16 cellular contexts compared by ENCODE assay signal in the genomic region with DNA sequence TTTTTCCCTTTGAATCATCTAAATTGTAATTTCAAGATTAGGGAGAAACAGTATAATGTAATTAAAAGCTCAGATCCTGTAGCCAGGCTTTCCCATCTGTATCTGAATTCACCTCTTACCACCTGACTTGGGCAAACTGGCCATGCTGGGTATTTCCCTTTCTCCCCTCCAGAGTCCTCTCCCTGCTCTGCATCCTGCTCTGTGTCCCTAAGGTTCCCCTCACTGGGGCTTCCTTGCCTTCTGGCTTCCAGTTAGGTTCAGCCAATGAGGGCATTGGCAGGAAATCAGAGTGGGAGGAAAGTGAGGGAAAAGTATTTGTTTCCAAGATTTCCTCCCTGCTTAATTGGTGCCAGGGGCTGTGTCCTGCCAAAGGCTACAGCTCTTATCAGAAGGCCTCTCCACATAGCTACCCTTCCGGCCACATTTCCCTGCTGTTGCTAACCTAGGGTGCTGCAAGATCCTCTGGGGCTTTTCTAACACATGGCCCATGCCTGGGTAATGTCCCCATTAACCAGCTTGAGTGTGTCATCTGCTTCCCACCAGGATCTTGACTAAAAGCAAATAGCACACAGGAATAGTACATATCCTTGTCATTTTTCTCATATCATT. TPM values are rescaled to one million over a fixed set of nuclear protein-coding genes. Genes with fewer than 3 reads are reported as not detected.
A peak's percentile ranks its signal among the peaks of the same experiment; 100 is the strongest.
DNase-seq lines count a peak whose midpoint lies in the region; ATAC-seq, FAIRE-seq and TF ChIP-seq lines count a peak whose summit lies in the region.
"Had no signal": no experiment of that assay in that cellular context is flagged by ENCODE, and none has a peak within 500 bp of the region (broad histone marks: within the 10 kb centered on the region; RNA-seq: fewer than 3 reads in every experiment).

No MANE protein-coding gene starts in this region.

- FAIRE-seq in endothelial cell of umbilical vein (lab: Jason Lieb, UNC), result peak; percentile 92
- FAIRE-seq: GM12891 had no signal

- no peak overlapping the region for H3K4me3 ChIP-seq in endothelial cell of umbilical vein (replicated peaks in 1 of 3; ENCODE audit: insufficient read depth in 1 of 3, low read depth in 1 of 3, low read length in 3 of 3)
- no peak overlapping the region for H3K4me3 ChIP-seq in upper lobe of right lung

- POLR2A ChIA-PET in endothelial cell of umbilical vein (lab: Charles Lee), result no interaction called here

- H3K9me3 ChIP-seq in endothelial cell of umbilical vein (replicated peaks; ENCODE audit: control insufficient read depth, insufficient read depth, low read length) (no peaks in the 10 kb centered on the region), upper lobe of right lung (no peaks in the 10 kb centered on the region)

- no TSS peak for BruUV-seq in endothelial cell of umbilical vein (replicated peaks; lab: Mats Ljungman, UMichigan)

- H3K36me3 ChIP-seq in endothelial cell of umbilical vein (ENCODE audit: control insufficient read depth in 2 of 2, extremely low read depth in 1 of 2, insufficient read depth in 2 of 2, low read length in 2 of 2), result no peaks in the 10 kb centered on the region
- no peaks in the 10 kb centered on the region for H3K36me3 ChIP-seq in upper lobe of right lung

- no peak overlapping the region for H3K27ac ChIP-seq in endothelial cell of umbilical vein (ENCODE audit: insufficient read depth, low read depth, low read length)
- H3K27ac ChIP-seq in upper lobe of right lung, result no peak overlapping the region
- H3K27ac ChIP-seq: C4-2B had no signal

- H3K4me1 ChIP-seq in endothelial cell of umbilical vein (ENCODE audit: control insufficient read depth, extremely low read depth, insufficient read depth, low read length) (peaks cover 12% of the 10 kb centered on the region), upper lobe of right lung (no peaks in the 10 kb centered on the region)

- H4K20me1 ChIP-seq in endothelial cell of umbilical vein (replicated peaks; ENCODE audit: control insufficient read depth, extremely low read depth, insufficient read depth, low read length), result no peaks in the 10 kb centered on the region

- peak overlapping the region; percentile 1 for H3K4me2 ChIP-seq in endothelial cell of umbilical vein (ENCODE audit: insufficient read depth, low read length)

- dilution Hi-C loops in endothelial cell of umbilical vein (cut with MboI; ENCODE audit: extremely low pct_ligation_motif_present, low sequenced_read_pairs), result no loop called here

- TF ChIP-seq POLR2A in endothelial cell of umbilical vein (IDR thresholded peaks at IDR 0.05; ENCODE audit: low read depth, low read length), result no peak

- TF ChIP-seq CTCF in endothelial cell of umbilical vein (IDR thresholded peaks at IDR 0.05; ENCODE audit: extremely low read depth in 1 of 2, insufficient read depth in 1 of 2, low read depth in 1 of 2, low read length in 2 of 2) (no peak), upper lobe of right lung (IDR thresholded peaks at IDR 0.05) (no peak)

- intact Hi-C loops in endothelial cell of umbilical vein (cut with micrococcal nuclease) (loop anchor here (1.0 to 2.0 kb wide), 2 partner anchors 51 to 122 kb away; partner anchors contain the start of gene MPDZ), upper lobe of right lung (cut with DNase I) (no loop called here)

- no peak overlapping the region for H3K9ac ChIP-seq in endothelial cell of umbilical vein (replicated peaks; ENCODE audit: extremely low read depth, insufficient read depth, low read length)

- peak; percentile 13 for DNase-seq in RPMI7951 (ENCODE audit: low read depth)
- DNase-seq in endothelial cell of umbilical vein (ENCODE audit: low read depth, low spot score), result peak; percentile 91
- DNase-seq in left lobe of liver (ENCODE audit: low spot score), result peak; percentile 46
- DNase-seq in upper lobe of right lung, result no peak
- DNase-seq in cortex of kidney (lab: John Stamatoyannopoulos, UW), result no peak
- no peak for DNase-seq in germinal center (ENCODE audit: low spot score)
- no peak for DNase-seq in T-helper 9 cell
- DNase-seq: activated gamma-delta T cell treated with Interleukin-2 at 50 U/mL for 16 hours; effector CD4-positive, alpha-beta T cell; Karpas-422; NCI-H1694 treated with DMSO at 0.1 percent for 48 hours; NCI-H524; SW 1271 had no signal

- H3K27me3 ChIP-seq in endothelial cell of umbilical vein (ENCODE audit: control insufficient read depth in 2 of 2, insufficient read depth in 2 of 2, low read length in 2 of 2) (no peaks in the 10 kb centered on the region), upper lobe of right lung (no peaks in the 10 kb centered on the region)

- no peaks in the 10 kb centered on the region for H3K9me1 ChIP-seq in endothelial cell of umbilical vein (replicated peaks; ENCODE audit: control insufficient read depth, extremely low read depth, insufficient read depth, low read length)

- H3K79me2 ChIP-seq in endothelial cell of umbilical vein (ENCODE audit: control insufficient read depth, insufficient read depth, low read length), result no peaks in the 10 kb centered on the region

- CTCF ChIA-PET in endothelial cell of umbilical vein (lab: Charles Lee), result interaction anchor here (0.7 to 1.6 kb wide), 6 partner anchors 10 to 191 kb away, joined by 3 to 5 read pairs (median 4); no protein-coding TSS in a partner anchor

- H2AFZ ChIP-seq in endothelial cell of umbilical vein (ENCODE audit: low read depth, low read length), result peak overlapping the region; percentile 73

- ATAC-seq in left lobe of liver (peak; percentile 68), upper lobe of right lung (peak; percentile 66)
- ATAC-seq: activated CD4-positive, CD25-positive, alpha-beta regulatory T cell treated with anti-CD3 and anti-CD28 coated beads, Interleukin-2, amount 50 U/mL, for 24 hours had no signal

TF ChIP-seq in endothelial cell of umbilical vein, 7 proteins besides CTCF, POLR2A, EP300 and RAD21:
- TF ChIP-seq POLR2AphosphoS5 (IDR thresholded peaks at IDR 0.05; ENCODE audit: insufficient read depth, low read depth, low read length) (peak; percentile 58), GATA2 (IDR thresholded peaks at IDR 0.05; ENCODE audit: insufficient read depth, insufficient read length, low read depth, low read length) (peak; percentile 83), MAX (IDR thresholded peaks at IDR 0.05; ENCODE audit: insufficient read depth, insufficient read length) (no peak), JUN (IDR thresholded peaks at IDR 0.05; ENCODE audit: borderline replicate concordance, insufficient read depth, insufficient read length, low read depth) (no peak), MYC (IDR thresholded peaks at IDR 0.05; ENCODE audit: low read depth, low read length) (no peak), EZH2 (IDR thresholded peaks at IDR 0.05; ENCODE audit: borderline replicate concordance, low read depth, low read length, severe bottlenecking) (no peak)

RNA-seq across cellular contexts. Expression of gene MPDZ, which starts 51.0 kb away (rescaled TPM):
- total RNA-seq in RPMI7951 (2014; rRNA removed; shearing (Covaris generic)), result 13.7 and 17.3 TPM in 2 replicates
- total RNA-seq in endothelial cell of umbilical vein (52.3 and 54.4 TPM in 2 replicates), left lobe of liver (62.6 TPM), upper lobe of right lung (37.8 TPM)
- polyA plus RNA-seq in endothelial cell of umbilical vein, result 17.7 and 22.3 TPM in 2 replicates
- 23.1 and 25.7 TPM in 2 replicates for polyA plus RNA-seq in endothelial cell of umbilical vein (2011; cell fraction: cytosol; rRNA removed)
- polyA plus RNA-seq in endothelial cell of umbilical vein (2011; cell fraction: nucleus; rRNA removed), result 135 and 149 TPM in 2 replicates
- polyA plus RNA-seq in endothelial cell of umbilical vein (2012), result 34.7 and 37.6 TPM in 2 replicates
- 72.1 and 74.4 TPM in 2 replicates for polyA minus RNA-seq in endothelial cell of umbilical vein
- 2.4 TPM for polyA minus RNA-seq in endothelial cell of umbilical vein (2011; cell fraction: cytosol; rRNA and poly(A)+ RNA removed)
- polyA minus RNA-seq in endothelial cell of umbilical vein (2011; cell fraction: nucleus; rRNA and poly(A)+ RNA removed), result 108 and 134 TPM in 2 replicates

Comparison
In these comparisons a context has a peak if more than half of its experiments do, and no peak if none do; other contexts are left out.
1. DNase-seq: peak in RPMI7951 (single experiment), endothelial cell of umbilical vein (single experiment) and left lobe of liver (single experiment); none in upper lobe of right lung (single experiment), cortex of kidney (single experiment), germinal center (single experiment) and T-helper 9 cell (single experiment).